In genomic region chr1:243495442-243496172, GRCh38 we compare ENCODE assay signal across 11 cellular contexts.
DNase-seq lines count a peak whose midpoint lies in the region; ATAC-seq and TF ChIP-seq lines count a peak whose summit lies in the region.
"Had no signal": no experiment of that assay in that cellular context is flagged by ENCODE, and none has a peak within 500 bp of the region (broad histone marks: within the 10 kb centered on the region; RNA-seq: fewer than 3 reads in every experiment).

No MANE protein-coding gene starts in this region.

- DNase-seq in CD8-positive, alpha-beta T cell: peak in 1 of 7 experiments; percentile 46
- DNase-seq in Peyer's patch (no peak), fibroblast of pulmonary artery (ENCODE audit: low read depth) (peak; percentile 85), pons (ENCODE audit: low spot score) (peak; percentile 86), T-helper 1 cell (no peak), cerebellar nuclear complex (lab: John Stamatoyannopoulos, UW) (no peak), AG08396 (ENCODE audit: low spot score) (no peak)
- DNase-seq: activated CD4-positive, alpha-beta T cell treated with anti-CD3 and anti-CD28 coated beads for 4 hours; NCI-H187 treated with DMSO at 0.1 percent for 48 hours had no signal

- no peaks in the 10 kb centered on the region for H3K36me3 ChIP-seq in CD8-positive, alpha-beta T cell (ENCODE audit: insufficient read depth, low read length)
- no peaks in the 10 kb centered on the region for H3K36me3 ChIP-seq in Peyer's patch

- POLR2A ChIA-PET in CD8-positive, alpha-beta T cell (lab: Charles Lee): no interaction called here

- H3K27ac Mint-ChIP-seq in CD8-positive, alpha-beta T cell: peak overlapping the region; percentile 60

- no peaks in the 10 kb centered on the region for H3K4me1 Mint-ChIP-seq in CD8-positive, alpha-beta T cell (ENCODE audit: low read depth)

- TF ChIP-seq CTCF in CD8-positive, alpha-beta T cell (IDR thresholded peaks at IDR 0.05): no peak
- no peak for TF ChIP-seq CTCF in Peyer's patch (IDR thresholded peaks at IDR 0.05)
- TF ChIP-seq CTCF in fibroblast of pulmonary artery (IDR thresholded peaks at IDR 0.05; ENCODE audit: low read length, missing control alignments): no peak

- H3K27me3 ChIP-seq in CD8-positive, alpha-beta T cell (ENCODE audit: insufficient read depth, low read length): no peaks in the 10 kb centered on the region
- no peaks in the 10 kb centered on the region for H3K27me3 ChIP-seq in Peyer's patch

- intact Hi-C loops in CD8-positive, alpha-beta T cell (cut with DNase I, micrococcal nuclease): no loop called here

- H3K36me3 Mint-ChIP-seq in CD8-positive, alpha-beta T cell: peaks cover 22% of the 10 kb centered on the region

- H3K9me3 Mint-ChIP-seq in CD8-positive, alpha-beta T cell: no peaks in the 10 kb centered on the region

- CTCF ChIA-PET in CD8-positive, alpha-beta T cell (lab: Charles Lee): interaction anchor here (1.5 kb wide), 1 partner anchor 18 kb away, joined by 3 read pairs; no protein-coding TSS in a partner anchor

- ATAC-seq in CD8-positive, alpha-beta T cell: no peak
- no peak for ATAC-seq in HG02973 (IDR thresholded peaks at IDR 0.05; ENCODE audit: unreplicated experiment)
- ATAC-seq: esophagus mucosa had no signal

- H3K9me3 ChIP-seq in CD8-positive, alpha-beta T cell (ENCODE audit: low read length): no peaks in the 10 kb centered on the region
- H3K9me3 ChIP-seq in Peyer's patch: no peaks in the 10 kb centered on the region

- H3K27ac ChIP-seq in CD8-positive, alpha-beta T cell (ENCODE audit: low read depth, low read length): no peak overlapping the region
- peak overlapping the region in 3 of 4 donors; percentile 48 to 66 (median 49) for H3K27ac ChIP-seq in Peyer's patch

- no peak overlapping the region for H3K4me3 ChIP-seq in CD8-positive, alpha-beta T cell (ENCODE audit: low read depth, low read length)
- H3K4me3 ChIP-seq in Peyer's patch (no peak overlapping the region), fibroblast of pulmonary artery (replicated peaks; ENCODE audit: low read depth, low read length) (no peak overlapping the region)

- H3K4me3 Mint-ChIP-seq in CD8-positive, alpha-beta T cell: no peak overlapping the region

- TF ChIP-seq POLR2A in Peyer's patch (IDR thresholded peaks at IDR 0.05): no peak

- no peaks in the 10 kb centered on the region for H3K4me1 ChIP-seq in CD8-positive, alpha-beta T cell (ENCODE audit: insufficient read depth, low read length)
- peaks cover 0 to 8% (median 0%) of the 10 kb centered on the region in 4 donors for H3K4me1 ChIP-seq in Peyer's patch

- no peaks in the 10 kb centered on the region for H3K27me3 Mint-ChIP-seq in CD8-positive, alpha-beta T cell (ENCODE audit: low read depth)

Comparison
In these comparisons a context has a peak if more than half of its experiments do, and no peak if none do; other contexts are left out.
1. DNase-seq: peak in fibroblast of pulmonary artery (single experiment) and pons (single experiment); none in Peyer's patch (0 of 3), T-helper 1 cell (0 of 5), cerebellar nuclear complex (0 of 2) and AG08396 (single experiment).